In the genomic region with DNA sequence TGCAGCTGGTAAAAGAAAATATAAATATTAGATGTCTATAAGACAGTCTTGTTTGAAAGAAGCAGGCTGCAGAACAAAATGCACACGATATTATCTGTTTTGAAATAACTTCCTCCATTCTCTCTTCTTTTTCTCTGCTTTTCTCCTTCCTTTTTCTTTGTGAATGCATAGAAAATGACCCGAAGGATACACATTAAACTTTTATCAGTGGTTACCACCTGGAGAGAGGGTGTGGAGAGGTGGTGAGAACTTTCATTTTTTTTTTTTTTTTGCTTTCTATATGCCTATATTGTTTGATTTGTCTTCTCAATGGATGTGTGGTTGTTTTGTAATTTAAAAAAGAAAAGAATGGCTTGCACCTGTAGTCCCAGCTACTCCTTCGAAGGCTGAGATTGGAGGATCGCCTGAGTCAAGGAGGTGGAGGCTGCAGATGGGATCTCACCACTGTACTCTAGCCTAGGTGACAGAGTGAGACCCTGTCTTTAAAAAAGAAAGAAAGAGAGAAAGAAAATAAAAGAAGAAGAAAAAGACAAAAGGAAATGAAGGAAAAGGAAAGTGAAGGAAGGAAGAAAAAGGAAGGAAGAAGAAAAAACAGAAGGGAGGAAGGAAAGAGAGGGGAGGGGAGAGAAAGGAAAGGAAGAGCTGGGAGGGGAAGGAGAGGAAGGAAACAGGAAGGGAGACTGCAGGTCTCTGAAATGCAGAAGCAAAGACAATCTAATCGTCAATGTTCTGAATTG, we compare ENCODE assay signal across 1 cellular context.
TF ChIP-seq lines count a peak whose summit lies in the region.

No MANE protein-coding gene starts in this region.

TF ChIP-seq in A549, 52 proteins besides CTCF, POLR2A, EP300 and RAD21 (continued from another document):
- TF ChIP-seq JUN (IDR thresholded peaks at IDR 0.05) (no peak), RNF2 (IDR thresholded peaks at IDR 0.05; ENCODE audit: borderline replicate concordance, low read depth) (no peak)
